1 cellular context compared by ENCODE assay signal in the genomic region with DNA sequence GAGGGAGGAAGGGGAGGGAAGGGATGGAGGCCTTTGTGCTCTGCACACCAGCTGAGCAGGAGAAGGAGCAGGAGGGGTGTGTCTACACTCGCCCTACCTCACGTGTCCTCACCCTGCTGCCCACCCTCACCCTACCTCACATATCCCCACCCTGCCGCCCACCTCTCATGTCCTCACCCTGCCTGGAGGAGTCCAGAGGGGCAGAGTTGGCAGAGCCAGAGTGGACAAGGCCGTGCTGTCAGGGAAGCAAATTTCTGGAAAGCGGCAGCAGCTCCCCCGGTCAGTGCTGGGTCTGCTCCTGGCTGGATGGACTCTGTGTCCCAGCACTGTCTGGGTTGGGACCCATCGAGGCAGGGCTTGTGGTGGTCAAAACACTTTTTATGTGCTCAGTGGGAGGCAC.
TF ChIP-seq lines count a peak whose summit lies in the region.

No MANE protein-coding gene starts in this region.

TF ChIP-seq in H1, 55 proteins besides CTCF, POLR2A, EP300 and RAD21:
- TF ChIP-seq, protein P1, sequence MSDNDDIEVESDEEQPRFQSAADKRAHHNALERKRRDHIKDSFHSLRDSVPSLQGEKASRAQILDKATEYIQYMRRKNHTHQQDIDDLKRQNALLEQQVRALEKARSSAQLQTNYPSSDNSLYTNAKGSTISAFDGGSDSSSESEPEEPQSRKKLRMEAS (IDR thresholded peaks at IDR 0.05), result no peak
- no peak for TF ChIP-seq SP2 (IDR thresholded peaks at IDR 0.05; ENCODE audit: low read length)
- no peak for TF ChIP-seq EZH2 (IDR thresholded peaks at IDR 0.05; ENCODE audit: low read depth, low read length, severe bottlenecking)
- TF ChIP-seq KDM4A (IDR thresholded peaks at IDR 0.05; ENCODE audit: low read depth, low read length, severe bottlenecking), result no peak
- TF ChIP-seq SIRT6 (IDR thresholded peaks at IDR 0.05; ENCODE audit: low read length), result no peak
- no peak for TF ChIP-seq EGR1 (IDR thresholded peaks at IDR 0.05; ENCODE audit: borderline replicate concordance, low read depth, low read length)
- no peak for TF ChIP-seq RNF2 (IDR thresholded peaks at IDR 0.05; ENCODE audit: borderline replicate concordance, low read depth, low read length, missing control alignments, poor library complexity, severe bottlenecking)
